10 cellular contexts compared by ENCODE assay signal in the genomic region with DNA sequence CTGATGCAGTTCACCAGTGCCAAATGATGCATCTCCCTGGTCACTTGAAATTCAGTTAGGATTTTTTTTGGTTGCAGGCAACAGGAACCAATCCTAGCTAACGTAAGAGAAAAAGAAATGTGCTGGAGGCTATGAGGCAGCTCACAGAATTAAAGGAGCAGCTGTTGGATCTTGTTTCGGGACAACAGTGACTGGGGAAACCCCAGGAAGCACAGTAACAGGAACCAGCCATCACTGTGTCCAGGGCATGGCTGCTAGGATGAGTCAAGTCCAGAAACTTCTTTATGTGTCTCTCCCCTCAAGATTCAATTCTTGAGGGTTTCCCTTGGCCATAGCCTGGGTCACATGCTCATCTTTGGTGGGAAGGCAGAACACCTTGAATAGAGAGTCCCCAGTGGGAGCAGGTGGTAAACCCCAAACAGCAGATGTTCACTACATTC. TPM values are rescaled to one million over a fixed set of nuclear protein-coding genes. Genes with fewer than 3 reads are reported as not detected.
DNase-seq lines count a peak whose midpoint lies in the region; ATAC-seq lines count a peak whose summit lies in the region.
"Had no signal": no experiment of that assay in that cellular context is flagged by ENCODE, and none has a peak within 500 bp of the region (broad histone marks: within the 10 kb centered on the region; RNA-seq: fewer than 3 reads in every experiment).

No MANE protein-coding gene starts in this region.

- ATAC-seq in GM18517 (IDR thresholded peaks at IDR 0.05; ENCODE audit: unreplicated experiment) = peak; percentile 80
- peak; percentile 92 for ATAC-seq in GM21529 (IDR thresholded peaks at IDR 0.05; ENCODE audit: unreplicated experiment)
- peak; percentile 69 for ATAC-seq in HG03558 (IDR thresholded peaks at IDR 0.05; ENCODE audit: extremely low read depth, unreplicated experiment)
- ATAC-seq: T-cell had no signal

- peak; percentile 90 for DNase-seq in myocyte (ENCODE audit: low read depth)
- DNase-seq in NCI-H1092 treated with DMSO at 0.1 percent for 48 hours (lab: John Stamatoyannopoulos, UW) = no peak
- DNase-seq in NCI-H1436 (lab: John Stamatoyannopoulos, UW) = no peak
- no peak for DNase-seq in SW480 (ENCODE audit: low spot score)
- DNase-seq: pancreas, T-cell, transverse colon had no signal

RNA-seq across cellular contexts. Expression of gene CHST2, which starts 39.0 kb away (rescaled TPM):
- 5.1 and 8.3 TPM in 2 replicates for total RNA-seq in myocyte
- polyA plus RNA-seq in myocyte (2012) = 4.3 TPM
